In the genomic region with DNA sequence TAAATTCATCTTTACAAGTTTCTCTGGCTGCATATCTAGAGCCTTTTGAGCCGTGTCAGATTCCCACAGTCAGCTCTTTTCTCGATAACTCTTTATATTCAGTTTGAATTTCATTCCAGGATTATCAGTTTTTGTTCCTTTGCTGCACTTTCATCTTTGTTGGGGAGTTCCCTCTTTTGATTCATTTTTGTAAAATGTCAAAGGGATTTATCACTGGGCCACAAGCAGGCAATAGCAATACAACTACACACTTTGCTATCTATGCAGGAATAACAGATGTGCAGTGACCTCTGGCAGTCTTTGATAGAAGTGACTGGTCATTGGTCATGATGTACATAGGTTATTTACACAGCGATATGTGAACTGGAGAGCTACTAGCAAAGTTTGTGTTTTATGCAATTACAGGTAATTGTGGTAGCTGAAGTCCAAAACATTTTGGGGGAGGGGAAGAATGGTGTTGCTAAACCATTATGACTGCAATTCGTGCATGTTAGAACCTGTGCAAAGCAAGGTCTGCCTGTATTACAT, we compare ENCODE assay signal across 1 cellular context.
TF ChIP-seq lines count a peak whose summit lies in the region.

No MANE protein-coding gene starts in this region.

TF ChIP-seq in K562, 482 proteins besides CTCF, POLR2A, EP300 and RAD21 (continued from another document and continues in another):
- TF ChIP-seq CEBPG (CRISPR knock-in tag; IDR thresholded peaks at IDR 0.05) (peak; percentile 34; the same call in 1 of the 2 replicates), CEBPG (tag; conservative IDR thresholded peaks at IDR 0.05 in 1 of 2, IDR thresholded peaks at IDR 0.05 in 1 of 2) (0 out of 4 replicates have a peak, but pooled peaks of 1 of the 2 experiments have one; percentile 19), GTF2E2 (tag; IDR thresholded peaks at IDR 0.05) (no peak), NUFIP1 (IDR thresholded peaks at IDR 0.05; ENCODE audit: partially characterized antibody) (no peak), CTBP1 (IDR thresholded peaks at IDR 0.05; ENCODE audit: borderline replicate concordance) (peak; percentile 36; the same call in 1 of the 2 replicates), FOXA3 (CRISPR knock-in tag; conservative IDR thresholded peaks at IDR 0.05 in 1 of 2, IDR thresholded peaks at IDR 0.05 in 1 of 2) (peak; percentile 85 to 98), MAFK (IDR thresholded peaks at IDR 0.05; ENCODE audit: low read length) (peak; percentile 9; the same call in 1 of the 2 replicates), ZNF785 (CRISPR knock-in tag; IDR thresholded peaks at IDR 0.05) (no peak), RUNX1 (IDR thresholded peaks at IDR 0.05; ENCODE audit: low read depth) (no peak), KDM1A (IDR thresholded peaks at IDR 0.05) (peak; percentile 93 to 94), ZNF175 (CRISPR knock-in tag; IDR thresholded peaks at IDR 0.05; ENCODE audit: low read depth) (no peak), NFIC (IDR thresholded peaks at IDR 0.05) (peak; percentile 63), NFE2L1 (tag; IDR thresholded peaks at IDR 0.05; ENCODE audit: borderline replicate concordance, low read depth) (no peak), DIDO1 (tag; IDR thresholded peaks at IDR 0.05; ENCODE audit: low read depth) (no peak), MNT (conservative IDR thresholded peaks at IDR 0.05) (no peak), RERE (CRISPR knock-in tag; IDR thresholded peaks at IDR 0.05; ENCODE audit: borderline replicate concordance) (no peak), POLR3A (IDR thresholded peaks at IDR 0.05; ENCODE audit: borderline replicate concordance, extremely low read depth, insufficient read depth, insufficient read length) (no peak), HNRNPUL1 (IDR thresholded peaks at IDR 0.05; ENCODE audit: low read length) (no peak), SMARCE1 (IDR thresholded peaks at IDR 0.05) (0 out of 2 replicates have a peak, but pooled peaks have one; percentile 43), ZNF253 (CRISPR knock-in tag; conservative IDR thresholded peaks at IDR 0.05) (no peak), ETS2 (tag; IDR thresholded peaks at IDR 0.05; ENCODE audit: borderline replicate concordance, poor library complexity, severe bottlenecking) (no peak), CBFA2T2 (conservative IDR thresholded peaks at IDR 0.05) (peak; percentile 88), MED1 (CRISPR knock-in tag; IDR thresholded peaks at IDR 0.05; ENCODE audit: borderline replicate concordance) (no peak), ZNF436 (CRISPR knock-in tag; IDR thresholded peaks at IDR 0.05) (no peak), JUN (IDR thresholded peaks at IDR 0.05; ENCODE audit: borderline replicate concordance, low read depth, low read length) (no peak), JUN (CRISPR knock-in tag; IDR thresholded peaks at IDR 0.05; ENCODE audit: borderline replicate concordance) (no peak), YBX1 (IDR thresholded peaks at IDR 0.05) (no peak), RCOR1 (IDR thresholded peaks at IDR 0.05; ENCODE audit: borderline replicate concordance in 1 of 2, low read depth in 2 of 2, low read length in 2 of 2) (peak in 1 of 2 experiments; percentile 80; a peak in 3 of 4 replicates), ZNF316 (IDR thresholded peaks at IDR 0.05) (peak; percentile 69), TCF7 (IDR thresholded peaks at IDR 0.05; ENCODE audit: borderline replicate concordance) (no peak), JUND (IDR thresholded peaks at IDR 0.05; ENCODE audit: borderline replicate concordance, low read depth, low read length) (no peak), JUND (tag; IDR thresholded peaks at IDR 0.05; ENCODE audit: borderline replicate concordance, low read depth, low read length) (peak; percentile 17; the same call in 1 of the 3 replicates), FOXA1 (IDR thresholded peaks at IDR 0.05; ENCODE audit: borderline replicate concordance) (peak; percentile 50; the same call in 1 of the 2 replicates), MTA2 (IDR thresholded peaks at IDR 0.05; ENCODE audit: low read depth) (peak; percentile 76; the same call in 1 of the 2 replicates), MGA (IDR thresholded peaks at IDR 0.05) (no peak), ZNF212 (CRISPR knock-in tag; IDR thresholded peaks at IDR 0.05) (no peak)
- TF ChIP-seq, protein P1, sequence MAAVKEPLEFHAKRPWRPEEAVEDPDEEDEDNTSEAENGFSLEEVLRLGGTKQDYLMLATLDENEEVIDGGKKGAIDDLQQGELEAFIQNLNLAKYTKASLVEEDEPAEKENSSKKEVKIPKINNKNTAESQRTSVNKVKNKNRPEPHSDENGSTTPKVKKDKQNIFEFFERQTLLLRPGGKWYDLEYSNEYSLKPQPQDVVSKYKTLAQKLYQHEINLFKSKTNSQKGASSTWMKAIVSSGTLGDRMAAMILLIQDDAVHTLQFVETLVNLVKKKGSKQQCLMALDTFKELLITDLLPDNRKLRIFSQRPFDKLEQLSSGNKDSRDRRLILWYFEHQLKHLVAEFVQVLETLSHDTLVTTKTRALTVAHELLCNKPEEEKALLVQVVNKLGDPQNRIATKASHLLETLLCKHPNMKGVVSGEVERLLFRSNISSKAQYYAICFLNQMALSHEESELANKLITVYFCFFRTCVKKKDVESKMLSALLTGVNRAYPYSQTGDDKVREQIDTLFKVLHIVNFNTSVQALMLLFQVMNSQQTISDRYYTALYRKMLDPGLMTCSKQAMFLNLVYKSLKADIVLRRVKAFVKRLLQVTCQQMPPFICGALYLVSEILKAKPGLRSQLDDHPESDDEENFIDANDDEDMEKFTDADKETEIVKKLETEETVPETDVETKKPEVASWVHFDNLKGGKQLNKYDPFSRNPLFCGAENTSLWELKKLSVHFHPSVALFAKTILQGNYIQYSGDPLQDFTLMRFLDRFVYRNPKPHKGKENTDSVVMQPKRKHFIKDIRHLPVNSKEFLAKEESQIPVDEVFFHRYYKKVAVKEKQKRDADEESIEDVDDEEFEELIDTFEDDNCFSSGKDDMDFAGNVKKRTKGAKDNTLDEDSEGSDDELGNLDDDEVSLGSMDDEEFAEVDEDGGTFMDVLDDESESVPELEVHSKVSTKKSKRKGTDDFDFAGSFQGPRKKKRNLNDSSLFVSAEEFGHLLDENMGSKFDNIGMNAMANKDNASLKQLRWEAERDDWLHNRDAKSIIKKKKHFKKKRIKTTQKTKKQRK (IDR thresholded peaks at IDR 0.05; ENCODE audit: borderline replicate concordance, low read depth, low read length) = no peak
